16 cellular contexts compared by ENCODE assay signal in genomic region chr7:11130012-11130411, GRCh38.
DNase-seq lines count a peak whose midpoint lies in the region; ATAC-seq and TF ChIP-seq lines count a peak whose summit lies in the region.
"Had no signal": no experiment of that assay in that cellular context is flagged by ENCODE, and none has a peak within 500 bp of the region (broad histone marks: within the 10 kb centered on the region; RNA-seq: fewer than 3 reads in every experiment).

No MANE protein-coding gene starts in this region.

- no peaks in the 10 kb centered on the region for H3K9me3 Mint-ChIP-seq in activated CD4-positive, alpha-beta memory T cell treated with anti-CD3 and anti-CD28 coated beads for 36 hours
- no peaks in the 10 kb centered on the region for H3K9me3 Mint-ChIP-seq in activated CD4-positive, alpha-beta memory T cell treated with anti-CD3 and anti-CD28 coated beads, Interleukin-2, amount 10 ng/mL, durations not matched to agents 7 days and 5 days
- H3K9me3 Mint-ChIP-seq in Caco-2 (ENCODE audit: unreplicated experiment): no peaks in the 10 kb centered on the region
- H3K9me3 Mint-ChIP-seq: brain, memory B cell had no signal

- POLR2A ChIA-PET in activated CD4-positive, alpha-beta memory T cell treated with anti-CD3 and anti-CD28 coated beads for 36 hours (lab: Charles Lee): no interaction called here
- POLR2A ChIA-PET in activated CD4-positive, alpha-beta memory T cell treated with anti-CD3 and anti-CD28 coated beads, Interleukin-2, amount 10 ng/mL, durations not matched to agents 7 days and 5 days (lab: Charles Lee): no interaction called here
- POLR2A ChIA-PET in Caco-2 (lab: Charles Lee): no interaction called here

- H3K27me3 ChIP-seq in fibroblast of lung (ENCODE audit: control insufficient read depth, insufficient read depth, low read length) (no peaks in the 10 kb centered on the region), smooth muscle cell (ENCODE audit: low read depth) (no peaks in the 10 kb centered on the region), Caco-2 (replicated peaks; ENCODE audit: control insufficient read depth, insufficient read depth, low read length) (no peaks in the 10 kb centered on the region)

- H3K4me1 ChIP-seq in fibroblast of lung (ENCODE audit: control insufficient read depth, extremely low read depth, insufficient read depth, low read length): no peaks in the 10 kb centered on the region
- peaks cover 7% of the 10 kb centered on the region for H3K4me1 ChIP-seq in smooth muscle cell (ENCODE audit: low read depth)
- H3K4me1 ChIP-seq in Caco-2: no peaks in the 10 kb centered on the region
- H3K4me1 ChIP-seq: parathyroid adenoma had no signal

- no peak overlapping the region for H3K4me3 ChIP-seq in fibroblast of lung (replicated peaks in 1 of 4; ENCODE audit: control extremely low read depth in 1 of 4, insufficient read depth in 1 of 4, low read depth in 3 of 4, low read length in 4 of 4)
- H3K4me3 ChIP-seq in smooth muscle cell: no peak overlapping the region
- no peak overlapping the region for H3K4me3 ChIP-seq in Caco-2 (ENCODE audit: low read depth, low read length)
- H3K4me3 ChIP-seq: GM12878 had no signal

- H3K36me3 ChIP-seq in fibroblast of lung (ENCODE audit: control insufficient read depth, insufficient read depth, low read length) (no peaks in the 10 kb centered on the region), smooth muscle cell (ENCODE audit: low read depth) (no peaks in the 10 kb centered on the region), Caco-2 (ENCODE audit: control insufficient read depth, insufficient read depth, low read length) (no peaks in the 10 kb centered on the region)

- in situ Hi-C loops in SK-MEL-5 (cut with HindIII; ENCODE audit: low pct_unique_long_range_greater_than_20kb, low sequenced_read_pairs): no loop called here

- H3K27me3 Mint-ChIP-seq in activated CD4-positive, alpha-beta memory T cell treated with anti-CD3 and anti-CD28 coated beads for 36 hours: no peaks in the 10 kb centered on the region
- H3K27me3 Mint-ChIP-seq in activated CD4-positive, alpha-beta memory T cell treated with anti-CD3 and anti-CD28 coated beads, Interleukin-2, amount 10 ng/mL, durations not matched to agents 7 days and 5 days: no peaks in the 10 kb centered on the region
- H3K27me3 Mint-ChIP-seq in Caco-2 (ENCODE audit: insufficient read depth, unreplicated experiment) (no peaks in the 10 kb centered on the region), T-helper 17 cell (no peaks in the 10 kb centered on the region)
- H3K27me3 Mint-ChIP-seq: memory B cell had no signal

- H3K4me1 Mint-ChIP-seq in activated CD4-positive, alpha-beta memory T cell treated with anti-CD3 and anti-CD28 coated beads for 36 hours (ENCODE audit: low read depth): peaks cover 21% of the 10 kb centered on the region
- peaks cover 50% of the 10 kb centered on the region for H3K4me1 Mint-ChIP-seq in activated CD4-positive, alpha-beta memory T cell treated with anti-CD3 and anti-CD28 coated beads, Interleukin-2, amount 10 ng/mL, durations not matched to agents 7 days and 5 days
- H3K4me1 Mint-ChIP-seq in Caco-2 (ENCODE audit: low read depth, unreplicated experiment) (no peaks in the 10 kb centered on the region), T-helper 17 cell (peaks cover 22% of the 10 kb centered on the region)
- H3K4me1 Mint-ChIP-seq: memory B cell had no signal

- H3K36me3 Mint-ChIP-seq in activated CD4-positive, alpha-beta memory T cell treated with anti-CD3 and anti-CD28 coated beads for 36 hours: peaks cover 15% of the 10 kb centered on the region
- H3K36me3 Mint-ChIP-seq in activated CD4-positive, alpha-beta memory T cell treated with anti-CD3 and anti-CD28 coated beads, Interleukin-2, amount 10 ng/mL, durations not matched to agents 7 days and 5 days (ENCODE audit: low read depth): peaks cover 23% of the 10 kb centered on the region
- peaks cover 4% of the 10 kb centered on the region for H3K36me3 Mint-ChIP-seq in Caco-2 (ENCODE audit: insufficient read depth, unreplicated experiment)
- peaks cover 2% of the 10 kb centered on the region for H3K36me3 Mint-ChIP-seq in T-helper 17 cell (ENCODE audit: low read depth)

- H3K9me3 ChIP-seq in fibroblast of lung (ENCODE audit: control insufficient read depth, insufficient read depth, low read depth, low read length) (no peaks in the 10 kb centered on the region), smooth muscle cell (replicated peaks; ENCODE audit: low read depth) (no peaks in the 10 kb centered on the region), Caco-2 (no peaks in the 10 kb centered on the region), T-helper 17 cell (ENCODE audit: control insufficient read depth, low read length, poor library complexity, severe bottlenecking) (no peaks in the 10 kb centered on the region)

- intact Hi-C loops in activated CD4-positive, alpha-beta memory T cell treated with anti-CD3 and anti-CD28 coated beads for 36 hours (cut with micrococcal nuclease): no loop called here
- intact Hi-C loops in Caco-2 (cut with micrococcal nuclease; ENCODE audit: unreplicated experiment): no loop called here

- peak; percentile 13 for DNase-seq in activated CD4-positive, alpha-beta memory T cell treated with anti-CD3 and anti-CD28 coated beads for 36 hours
- no peak for DNase-seq in activated CD4-positive, alpha-beta memory T cell treated with anti-CD3 and anti-CD28 coated beads, Interleukin-2, amount 10 ng/mL, durations not matched to agents 7 days and 5 days
- DNase-seq in SK-MEL-5 (ENCODE audit: low read depth, low spot score) (peak; percentile 57), fibroblast of lung (ENCODE audit: low read depth in 2 of 2) (peak; percentile 76 to 82), smooth muscle cell (lab: John Stamatoyannopoulos, UW; ENCODE audit: unreplicated experiment) (no peak), Caco-2 (no peak), T-helper 17 cell (no peak)
- DNase-seq: DMS53, NCI-H1436 treated with DMSO at 0.1 percent for 48 hours had no signal

- CTCF ChIA-PET in activated CD4-positive, alpha-beta memory T cell treated with anti-CD3 and anti-CD28 coated beads for 36 hours (lab: Charles Lee): no interaction called here
- CTCF ChIA-PET in activated CD4-positive, alpha-beta memory T cell treated with anti-CD3 and anti-CD28 coated beads, Interleukin-2, amount 10 ng/mL, durations not matched to agents 7 days and 5 days (lab: Charles Lee): no interaction called here
- CTCF ChIA-PET in Caco-2 (lab: Charles Lee): no interaction called here

- H3F3A ChIP-seq in smooth muscle cell (ENCODE audit: low read depth): no peaks in the 10 kb centered on the region

- H3K27ac Mint-ChIP-seq in activated CD4-positive, alpha-beta memory T cell treated with anti-CD3 and anti-CD28 coated beads for 36 hours: no peak overlapping the region
- H3K27ac Mint-ChIP-seq in activated CD4-positive, alpha-beta memory T cell treated with anti-CD3 and anti-CD28 coated beads, Interleukin-2, amount 10 ng/mL, durations not matched to agents 7 days and 5 days: no peak overlapping the region
- H3K27ac Mint-ChIP-seq in Caco-2 (ENCODE audit: unreplicated experiment) (no peak overlapping the region), T-helper 17 cell (no peak overlapping the region)
- H3K27ac Mint-ChIP-seq: memory B cell had no signal

- H2AFZ ChIP-seq in fibroblast of lung (ENCODE audit: low read length): no peak overlapping the region
- H2AFZ ChIP-seq in smooth muscle cell (ENCODE audit: low read depth): no peak overlapping the region
- H2AFZ ChIP-seq: parathyroid adenoma had no signal

- H3K9ac ChIP-seq in fibroblast of lung (ENCODE audit: insufficient read depth, low read length) (no peak overlapping the region), smooth muscle cell (ENCODE audit: low read depth) (no peak overlapping the region)
- H3K9ac ChIP-seq: parathyroid adenoma had no signal

- H4K20me1 ChIP-seq in fibroblast of lung (ENCODE audit: control insufficient read depth, extremely low read depth, insufficient read depth, low read length): no peaks in the 10 kb centered on the region
- no peaks in the 10 kb centered on the region for H4K20me1 ChIP-seq in smooth muscle cell (ENCODE audit: low read depth)

- WGBS in smooth muscle cell (ENCODE audit: low lambda C conversion rate): 42% methylated on average over 4 of the region's 4 CpGs

- no peak overlapping the region for H3K27ac ChIP-seq in fibroblast of lung (ENCODE audit: insufficient read depth, low read length)
- no peak overlapping the region for H3K27ac ChIP-seq in smooth muscle cell (ENCODE audit: low read depth)
- H3K27ac ChIP-seq: parathyroid adenoma had no signal

- H3K4me2 ChIP-seq in fibroblast of lung (ENCODE audit: extremely low read depth, insufficient read depth, low read length) (no peak overlapping the region), smooth muscle cell (peak overlapping the region; percentile 51)

- no peaks in the 10 kb centered on the region for H3K79me2 ChIP-seq in fibroblast of lung (ENCODE audit: control insufficient read depth, insufficient read depth, low read length)
- no peaks in the 10 kb centered on the region for H3K79me2 ChIP-seq in smooth muscle cell (ENCODE audit: low read depth)
- H3K79me2 ChIP-seq: parathyroid adenoma had no signal

- H3K4me3 Mint-ChIP-seq in activated CD4-positive, alpha-beta memory T cell treated with anti-CD3 and anti-CD28 coated beads for 36 hours: no peak overlapping the region
- no peak overlapping the region for H3K4me3 Mint-ChIP-seq in activated CD4-positive, alpha-beta memory T cell treated with anti-CD3 and anti-CD28 coated beads, Interleukin-2, amount 10 ng/mL, durations not matched to agents 7 days and 5 days
- H3K4me3 Mint-ChIP-seq in Caco-2 (ENCODE audit: unreplicated experiment): no peak overlapping the region
- H3K4me3 Mint-ChIP-seq in T-helper 17 cell: no peak overlapping the region
- H3K4me3 Mint-ChIP-seq: brain, memory B cell had no signal

- ATAC-seq in T-helper 17 cell: no peak
- ATAC-seq in GM21423 (IDR thresholded peaks at IDR 0.05; ENCODE audit: unreplicated experiment): no peak
- ATAC-seq: GM12878, HCT116, HepG2 had no signal

- TF ChIP-seq CTCF in fibroblast of lung (conservative IDR thresholded peaks at IDR 0.05 in 1 of 2, IDR thresholded peaks at IDR 0.05 in 1 of 2; ENCODE audit: low read depth in 1 of 2, low read length in 2 of 2) (no peak), smooth muscle cell (IDR thresholded peaks at IDR 0.05; ENCODE audit: borderline replicate concordance, insufficient read depth, poor library complexity, severe bottlenecking) (no peak), Caco-2 (IDR thresholded peaks at IDR 0.05; ENCODE audit: insufficient read depth in 1 of 2, low read depth in 1 of 2, low read length in 1 of 2, severe bottlenecking in 1 of 2, unreplicated experiment in 1 of 2) (no peak)

- BruUV-seq in Caco-2 (replicated peaks; lab: Mats Ljungman, UMichigan): no TSS peak

Comparison
In these comparisons a context has a peak if more than half of its experiments do, and no peak if none do; other contexts are left out.
1. DNase-seq: peak in activated CD4-positive, alpha-beta memory T cell treated with anti-CD3 and anti-CD28 coated beads for 36 hours (single experiment), SK-MEL-5 (single experiment) and fibroblast of lung (2 of 2); none in activated CD4-positive, alpha-beta memory T cell treated with anti-CD3 and anti-CD28 coated beads, Interleukin-2, amount 10 ng/mL, durations not matched to agents 7 days and 5 days (single experiment), smooth muscle cell (single experiment), Caco-2 (0 of 2) and T-helper 17 cell (0 of 3).